16 cellular contexts compared by ENCODE assay signal in genomic region chr6:56767435-56767834, GRCh38.
DNase-seq lines count a peak whose midpoint lies in the region; ATAC-seq, FAIRE-seq and TF ChIP-seq lines count a peak whose summit lies in the region.
"Had no signal": no experiment of that assay in that cellular context is flagged by ENCODE, and none has a peak within 500 bp of the region (broad histone marks: within the 10 kb centered on the region; RNA-seq: fewer than 3 reads in every experiment).

No MANE protein-coding gene starts in this region.

- H4K91ac ChIP-seq in trophoblast cell (ENCODE audit: low read depth, low read length), result peak overlapping the region; percentile 37

- ATAC-seq in GM12878, result no peak
- ATAC-seq in HG03108 (IDR thresholded peaks at IDR 0.05; ENCODE audit: unreplicated experiment), result no peak

- H2BK5ac ChIP-seq in trophoblast cell (ENCODE audit: low read depth, low read length, poor library complexity), result peak overlapping the region; percentile 56

- no peak overlapping the region for H3K23ac ChIP-seq in trophoblast cell (ENCODE audit: low read length)

- peak overlapping the region; percentile 51 for H2BK120ac ChIP-seq in trophoblast cell (ENCODE audit: insufficient read depth, low read length, poor library complexity)

- H3K9ac ChIP-seq in KMS-11, result peak overlapping the region; percentile 39; the same call in 1 of the 2 replicates
- no peak overlapping the region; the same call in 1 of the 2 replicates for H3K9ac ChIP-seq in GM12878 (ENCODE audit: control insufficient read depth, insufficient read depth, low read length)
- no peak overlapping the region for H3K9ac ChIP-seq in trophoblast cell (ENCODE audit: low read length)

- H4K12ac ChIP-seq in trophoblast cell (ENCODE audit: low read depth, low read length), result no peak overlapping the region

- no peak for TF ChIP-seq RAD21 in GM12878 (IDR thresholded peaks at IDR 0.05; ENCODE audit: insufficient read depth, low read depth, low read length)

- in situ Hi-C loops in GM12878 (cut with MboI), result loop anchor here (5.0 kb wide), 1 partner anchor 75 kb away; no protein-coding TSS in a partner anchor
- in situ Hi-C loops in HAP-1 (cut with MboI; ENCODE audit: low sequenced_read_pairs), result no loop called here

- H3K27me3 ChIP-seq in KMS-11 (ENCODE audit: insufficient read depth, low read depth), result no peaks in the 10 kb centered on the region
- no peaks in the 10 kb centered on the region for H3K27me3 ChIP-seq in GM12878 (replicated peaks in 1 of 2; ENCODE audit: control insufficient read depth in 2 of 2, insufficient read depth in 2 of 2, low read length in 1 of 2)
- no peaks in the 10 kb centered on the region for H3K27me3 ChIP-seq in trophoblast cell (ENCODE audit: insufficient read depth, low read length)
- H3K27me3 ChIP-seq in HAP-1 (ENCODE audit: low read depth), result no peaks in the 10 kb centered on the region

- SMC1A ChIA-PET in GM12878 (lab: Charles Lee; ENCODE audit: uncharacterized antibody, unreplicated experiment), result interaction anchor here (1.0 to 20.4 kb wide), 23 partner anchors 10 to 172 kb away, joined by 3 to 396 read pairs (median 7); no protein-coding TSS in a partner anchor

- peak overlapping the region; percentile 45 for H3K18ac ChIP-seq in trophoblast cell (ENCODE audit: low read length)

- H3K4me1 ChIP-seq in KMS-11 (ENCODE audit: low read depth, poor library complexity, severe bottlenecking) (peaks cover 100% of the 10 kb centered on the region), GM12878 (ENCODE audit: control insufficient read depth, insufficient read depth, low read length) (peaks cover 76% of the 10 kb centered on the region), trophoblast cell (ENCODE audit: control insufficient read depth in 1 of 2, insufficient read depth in 2 of 2, low read length in 2 of 2) (peaks cover 7 to 8% of the 10 kb centered on the region in 2 experiments), HAP-1 (0 out of 2 replicates have a peak, but pooled peaks cover 2% of the 10 kb centered on the region)

- H4K8ac ChIP-seq in trophoblast cell (ENCODE audit: low read depth, low read length), result no peak overlapping the region

- no peak overlapping the region for H2AFZ ChIP-seq in KMS-11 (ENCODE audit: low read depth)
- H2AFZ ChIP-seq in GM12878 (ENCODE audit: control insufficient read depth, low read depth, low read length), result no peak overlapping the region
- H2AFZ ChIP-seq in trophoblast cell (ENCODE audit: insufficient read depth, low read length, poor library complexity), result no peak overlapping the region

- no peak for TF ChIP-seq EP300 in GM12878 (IDR thresholded peaks at IDR 0.05; ENCODE audit: borderline replicate concordance in 1 of 2, control insufficient read depth in 1 of 2, low read depth in 2 of 2, low read length in 2 of 2)

- RAD21 ChIA-PET in GM12878 (lab: Charles Lee; ENCODE audit: unreplicated experiment), result interaction anchor here (0.7 to 15.3 kb wide), 23 partner anchors 9 to 226 kb away, joined by 3 to 450 read pairs (median 9); no protein-coding TSS in a partner anchor

- BruUV-seq in GM12878 (replicated peaks; lab: Mats Ljungman, UMichigan), result no TSS peak

- TF ChIP-seq POLR2A in GM12878 (IDR thresholded peaks at IDR 0.05; ENCODE audit: low read depth, low read length), result no peak

- POLR2A ChIA-PET in GM12878 (lab: Charles Lee), result interaction anchor here (0.7 to 2.9 kb wide), 11 partner anchors 13 to 174 kb away, joined by 3 to 20 read pairs (median 3); no protein-coding TSS in a partner anchor

- H3K14ac ChIP-seq in trophoblast cell (ENCODE audit: low read length), result no peak overlapping the region

- H3K27ac ChIP-seq in KMS-11, result peak overlapping the region; percentile 81
- H3K27ac ChIP-seq in GM12878 (ENCODE audit: control insufficient read depth, insufficient read depth), result peak overlapping the region; percentile 85
- H3K27ac ChIP-seq in trophoblast cell (ENCODE audit: low read depth, low read length), result no peak overlapping the region

- peaks cover 2% of the 10 kb centered on the region for H3K79me1 ChIP-seq in trophoblast cell (ENCODE audit: low read length)

- DNase-seq in GM12865 (ENCODE audit: low read depth) (no peak), GM12878 (ENCODE audit: low read depth, low spot score) (no peak), trophoblast cell (no peak), HAP-1 (ENCODE audit: low spot score in 2 of 2) (no peak), RKO (ENCODE audit: low spot score) (no peak)
- no peak for DNase-seq in stimulated activated CD4-positive, alpha-beta T cell treated with anti-CD3 and anti-CD28 coated beads, Interleukin-4, amount 100 ng/mL, for 4 hours
- DNase-seq: ACHN, AML-193, COR-L47, DMS153, NCI-H2081 treated with DMSO at 0.1 percent for 48 hours, NCI-H510A treated with DMSO at 0.1 percent for 48 hours, NCI-H82, SIG-M5 had no signal

- peak overlapping the region; percentile 75 for H3K4ac ChIP-seq in trophoblast cell (ENCODE audit: low read depth, low read length)

- peak overlapping the region; percentile 0; the same call in 1 of the 2 replicates for H3K4me3 ChIP-seq in GM12865 (ENCODE audit: low read depth, low read length)
- no peak overlapping the region for H3K4me3 ChIP-seq in KMS-11 (IDR thresholded peaks at IDR 0.05; ENCODE audit: insufficient read depth, low read depth, low read length)
- H3K4me3 ChIP-seq in GM12878, result 0 out of 2 replicates have a peak overlapping the region, but pooled peaks have one; percentile 31
- H3K4me3 ChIP-seq in trophoblast cell (ENCODE audit: low read depth, low read length), result no peak overlapping the region
- no peak overlapping the region for H3K4me3 ChIP-seq in HAP-1

- H4K20me1 ChIP-seq in KMS-11 (ENCODE audit: insufficient read depth), result no peaks in the 10 kb centered on the region
- no peaks in the 10 kb centered on the region for H4K20me1 ChIP-seq in GM12878 (ENCODE audit: control insufficient read depth, insufficient read depth)

- WGBS in GM12878 (ENCODE audit: insufficient coverage, insufficient replicate concordance, low lambda C conversion rate, missing lambda C conversion rate), result 61% methylated on average over 7 of the region's 7 CpGs
- WGBS in trophoblast cell (ENCODE audit: extremely low coverage, insufficient coverage, insufficient read length), result no CpG with 5 or more reads among the region's 7 CpGs

- intact Hi-C loops in GM12878 (cut with micrococcal nuclease; ENCODE audit: unreplicated experiment), result loop anchor here (2.0 to 10.0 kb wide), 4 partner anchors 27 to 187 kb away; partner anchors contain the start of gene BEND6

- H3K79me2 ChIP-seq in KMS-11 (ENCODE audit: insufficient read depth, low read depth) (peaks cover 93% of the 10 kb centered on the region), GM12878 (ENCODE audit: control insufficient read depth, insufficient read depth, low read length) (peaks cover 83% of the 10 kb centered on the region), trophoblast cell (ENCODE audit: control insufficient read depth, insufficient read depth, low read length, poor library complexity) (no peaks in the 10 kb centered on the region)

- H2AK5ac ChIP-seq in trophoblast cell (ENCODE audit: low read length), result no peak overlapping the region

- peak overlapping the region; percentile 94 for H3K4me2 ChIP-seq in KMS-11
- peak overlapping the region; percentile 80 for H3K4me2 ChIP-seq in GM12878 (ENCODE audit: control insufficient read depth, insufficient read depth)
- no peak overlapping the region for H3K4me2 ChIP-seq in trophoblast cell (ENCODE audit: low read length)

- CTCF ChIA-PET in GM12878 (lab: Yijun Ruan, JAX), result interaction anchor here (0.5 to 19.5 kb wide), 26 partner anchors 9 to 297 kb away, joined by 3 to 494 read pairs (median 4); partner anchors contain the start of gene DST

- TF ChIP-seq CTCF in GM12865 (IDR thresholded peaks at IDR 0.05; ENCODE audit: insufficient read depth, low read depth, low read length, missing control alignments) (no peak), KMS-11 (conservative IDR thresholded peaks at IDR 0.05; ENCODE audit: low read depth, low read length) (no peak), GM12878 (IDR thresholded peaks at IDR 0.05 in 2 of 3, conservative IDR thresholded peaks at IDR 0.05 in 1 of 3; ENCODE audit: control insufficient read depth in 2 of 3, extremely low read depth in 1 of 3, insufficient read depth in 1 of 3, low read depth in 3 of 3, low read length in 3 of 3) (no peak)

- no peak for FAIRE-seq in GM12878 (lab: Jason Lieb, UNC)

- no peaks in the 10 kb centered on the region for H3K9me3 ChIP-seq in GM12878 (replicated peaks; ENCODE audit: control insufficient read depth, insufficient read depth, low read length)
- no peaks in the 10 kb centered on the region for H3K9me3 ChIP-seq in trophoblast cell (ENCODE audit: insufficient read depth, low read depth, low read length)
- no peaks in the 10 kb centered on the region for H3K9me3 ChIP-seq in HAP-1

- H2BK12ac ChIP-seq in trophoblast cell (ENCODE audit: low read length), result peak overlapping the region; percentile 31

- H3K36me3 ChIP-seq in KMS-11 (ENCODE audit: insufficient read depth) (no peaks in the 10 kb centered on the region), GM12878 (ENCODE audit: control insufficient read depth in 2 of 2, insufficient read depth in 2 of 2, low read length in 1 of 2) (no peaks in the 10 kb centered on the region; a peak in 1 of 4 replicates), trophoblast cell (ENCODE audit: control insufficient read depth in 1 of 2, insufficient read depth in 2 of 2, low read length in 2 of 2) (no peaks in the 10 kb centered on the region), HAP-1 (replicated peaks) (no peaks in the 10 kb centered on the region)

TF ChIP-seq in GM12878, 131 proteins besides CTCF, POLR2A, EP300 and RAD21 (continues in another document):
- TF ChIP-seq TCF3 (IDR thresholded peaks at IDR 0.05; ENCODE audit: borderline replicate concordance, insufficient read depth, low read depth, low read length) (no peak), FOS (IDR thresholded peaks at IDR 0.05; ENCODE audit: borderline replicate concordance, extremely low read depth, insufficient read length) (no peak), KLF5 (IDR thresholded peaks at IDR 0.05; ENCODE audit: partially characterized antibody) (no peak), TAF1 (IDR thresholded peaks at IDR 0.05; ENCODE audit: borderline replicate concordance, low read depth, low read length) (no peak), SREBF1 (IDR thresholded peaks at IDR 0.05; ENCODE audit: low read length) (no peak)

Comparison
In these comparisons a context has a peak if more than half of its experiments do, and no peak if none do; other contexts are left out.
1. H3K4me3 ChIP-seq: peak in GM12865 (single experiment) and GM12878 (single experiment); none in KMS-11 (single experiment), trophoblast cell (single experiment) and HAP-1 (single experiment).